ENCODE assay signal across 18 cellular contexts in the genomic region with DNA sequence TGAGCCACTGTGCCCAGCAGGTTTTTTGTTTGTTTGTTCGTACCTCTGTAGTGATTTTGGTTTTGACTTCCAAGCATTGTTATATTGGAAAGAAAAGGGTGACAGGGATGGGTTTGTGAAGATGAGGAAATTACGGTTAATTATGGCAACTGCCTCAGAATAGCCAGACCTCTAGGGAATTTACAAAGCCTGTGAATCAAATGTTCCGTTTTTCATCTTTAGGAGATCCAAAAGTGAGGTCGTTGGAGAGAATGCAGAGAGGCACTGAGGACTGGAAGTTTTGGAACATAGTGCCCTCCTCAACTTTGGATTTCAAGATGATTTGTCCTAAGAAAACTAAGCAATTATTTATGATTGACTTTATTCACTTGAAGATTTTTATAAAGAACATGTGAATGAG. TPM values are rescaled to one million over a fixed set of nuclear protein-coding genes. Genes with fewer than 3 reads are reported as not detected.
DNase-seq lines count a peak whose midpoint lies in the region; ATAC-seq and TF ChIP-seq lines count a peak whose summit lies in the region.
"Had no signal": no experiment of that assay in that cellular context is flagged by ENCODE, and none has a peak within 500 bp of the region (broad histone marks: within the 10 kb centered on the region; RNA-seq: fewer than 3 reads in every experiment).

No MANE protein-coding gene starts in this region.

- H3K4me3 Mint-ChIP-seq in endodermal cell (no peak overlapping the region), nephron progenitor cell (no peak overlapping the region)
- H3K4me3 Mint-ChIP-seq: CD4-positive, alpha-beta memory T cell; GM23338 had no signal

- no peaks in the 10 kb centered on the region for H3F3A ChIP-seq in PC-3 (ENCODE audit: low read length, unreplicated experiment)

- no peaks in the 10 kb centered on the region for H3K9me2 ChIP-seq in PC-3 (replicated peaks; ENCODE audit: low read length)

- no peak overlapping the region for H2AFZ ChIP-seq in PC-3 (ENCODE audit: low read length)
- H2AFZ ChIP-seq: GM23338 had no signal

- POLR2A ChIA-PET in PC-3 (lab: Charles Lee; ENCODE audit: unreplicated experiment): no interaction called here

- H3K9me3 Mint-ChIP-seq in endodermal cell (peaks cover 15% of the 10 kb centered on the region), nephron progenitor cell (peaks cover 36% of the 10 kb centered on the region)
- H3K9me3 Mint-ChIP-seq: CD4-positive, alpha-beta memory T cell had no signal

- H3K27ac ChIP-seq in BLaER1: no peak overlapping the region
- H3K27ac ChIP-seq in BLaER1 treated with 17β-estradiol and CSF1 and Interleukin-3, amounts not matched to agents 10 nM and 100 nM: peak overlapping the region in 4 of 11 experiments; percentile 24 to 51 (median 35); a peak in 5 of 22 replicates
- no peak overlapping the region for H3K27ac ChIP-seq in endodermal cell (ENCODE audit: low read depth, low read length)
- H3K27ac ChIP-seq in PC-3 (ENCODE audit: low read length): no peak overlapping the region
- H3K27ac ChIP-seq: HL-60, SJSA1 had no signal

- no peak overlapping the region for H3K4me3 ChIP-seq in BLaER1
- no peak overlapping the region for H3K4me3 ChIP-seq in BLaER1 treated with 17β-estradiol and CSF1 and Interleukin-3, amounts not matched to agents 10 nM and 100 nM
- H3K4me3 ChIP-seq in endodermal cell (ENCODE audit: low read length): peak overlapping the region; percentile 13
- no peak overlapping the region for H3K4me3 ChIP-seq in PC-3 (ENCODE audit: low read length)
- H3K4me3 ChIP-seq: GM12878, GM23338, HAP-1, SJSA1 had no signal

- H4K20me1 ChIP-seq in BLaER1 (peaks cover 51% of the 10 kb centered on the region), PC-3 (ENCODE audit: low read length) (no peaks in the 10 kb centered on the region)
- peaks cover 0 to 63% (median 0%) of the 10 kb centered on the region in 11 experiments; a peak in 5 of 22 replicates for H4K20me1 ChIP-seq in BLaER1 treated with 17β-estradiol and CSF1 and Interleukin-3, amounts not matched to agents 10 nM and 100 nM

- H3K27ac Mint-ChIP-seq in endodermal cell (no peak overlapping the region), nephron progenitor cell (peak overlapping the region; percentile 35)
- H3K27ac Mint-ChIP-seq: GM23338 had no signal

- DNase-seq in endodermal cell: no peak
- no peak for DNase-seq in nephron progenitor cell
- no peak for DNase-seq in stimulated activated CD4-positive, alpha-beta T cell treated with anti-CD3 and anti-CD28 coated beads, Interleukin-4, amount 100 ng/mL, for 4 hours
- DNase-seq in NCI-H187 treated with DMSO at 0.1 percent for 48 hours (lab: John Stamatoyannopoulos, UW): no peak
- no peak for DNase-seq in PC-3
- DNase-seq: DND-41, KG1, NCI-H1092, NCI-H146, NCI-H2081 had no signal

- H3K4me2 ChIP-seq in BLaER1 (peak overlapping the region; percentile 62), PC-3 (ENCODE audit: low read length) (no peak overlapping the region)
- peak overlapping the region; percentile 14 to 74 (median 65); a peak in 21 of 22 replicates for H3K4me2 ChIP-seq in BLaER1 treated with 17β-estradiol and CSF1 and Interleukin-3, amounts not matched to agents 10 nM and 100 nM
- H3K4me2 ChIP-seq: GM23338 had no signal

- H3K27me3 ChIP-seq in BLaER1: no peaks in the 10 kb centered on the region
- H3K27me3 ChIP-seq in BLaER1 treated with 17β-estradiol and CSF1 and Interleukin-3, amounts not matched to agents 10 nM and 100 nM: no peaks in the 10 kb centered on the region
- H3K27me3 ChIP-seq in endodermal cell (ENCODE audit: control insufficient read depth, insufficient read depth, low read length, poor library complexity, severe bottlenecking): no peaks in the 10 kb centered on the region
- no peaks in the 10 kb centered on the region for H3K27me3 ChIP-seq in PC-3 (ENCODE audit: low read length)
- H3K27me3 ChIP-seq: SJSA1 had no signal

- H3K9ac ChIP-seq in BLaER1 (no peak overlapping the region), endodermal cell (ENCODE audit: extremely low read depth, low read length, poor library complexity, severe bottlenecking) (no peak overlapping the region), PC-3 (ENCODE audit: low read length) (no peak overlapping the region)
- no peak overlapping the region for H3K9ac ChIP-seq in BLaER1 treated with 17β-estradiol and CSF1 and Interleukin-3, amounts not matched to agents 10 nM and 100 nM

- peaks cover 9% of the 10 kb centered on the region for H3K36me3 Mint-ChIP-seq in endodermal cell (ENCODE audit: low read depth)
- H3K36me3 Mint-ChIP-seq in nephron progenitor cell (ENCODE audit: low read depth): peaks cover 74% of the 10 kb centered on the region
- H3K36me3 Mint-ChIP-seq: CD4-positive, alpha-beta memory T cell had no signal

- peaks cover 18% of the 10 kb centered on the region for H3K4me1 Mint-ChIP-seq in endodermal cell
- peaks cover 52% of the 10 kb centered on the region for H3K4me1 Mint-ChIP-seq in nephron progenitor cell
- H3K4me1 Mint-ChIP-seq: GM23338 had no signal

- H3K36me3 ChIP-seq in BLaER1: peaks cover 35% of the 10 kb centered on the region
- H3K36me3 ChIP-seq in BLaER1 treated with 17β-estradiol and CSF1 and Interleukin-3, amounts not matched to agents 10 nM and 100 nM: peaks cover 0 to 60% (median 11%) of the 10 kb centered on the region in 11 experiments; a peak in 16 of 22 replicates
- H3K36me3 ChIP-seq in endodermal cell (ENCODE audit: control insufficient read depth, insufficient read depth, low read length): peaks cover 4% of the 10 kb centered on the region
- no peaks in the 10 kb centered on the region for H3K36me3 ChIP-seq in PC-3 (ENCODE audit: low read depth, low read length)
- H3K36me3 ChIP-seq: HAP-1, SJSA1 had no signal

- peaks cover 46% of the 10 kb centered on the region for H3K4me1 ChIP-seq in BLaER1
- H3K4me1 ChIP-seq in BLaER1 treated with 17β-estradiol and CSF1 and Interleukin-3, amounts not matched to agents 10 nM and 100 nM: peaks cover 31 to 61% (median 48%) of the 10 kb centered on the region in 10 experiments
- H3K4me1 ChIP-seq in endodermal cell (ENCODE audit: control insufficient read depth, insufficient read depth, low read length): peaks cover 11% of the 10 kb centered on the region
- no peaks in the 10 kb centered on the region for H3K4me1 ChIP-seq in PC-3 (ENCODE audit: insufficient read depth, low read length)
- H3K4me1 ChIP-seq: HAP-1 had no signal

- ATAC-seq in PC-3: no peak
- ATAC-seq: GM12878, GM23338 had no signal

- H3K27me3 Mint-ChIP-seq in endodermal cell (ENCODE audit: insufficient read depth) (no peaks in the 10 kb centered on the region), nephron progenitor cell (ENCODE audit: low read depth, poor library complexity) (peaks cover 2% of the 10 kb centered on the region)
- H3K27me3 Mint-ChIP-seq: CD4-positive, alpha-beta memory T cell had no signal

- TF ChIP-seq CTCF in endodermal cell (conservative IDR thresholded peaks at IDR 0.05) (no peak), nephron progenitor cell (IDR thresholded peaks at IDR 0.05) (no peak), PC-3 (conservative IDR thresholded peaks at IDR 0.05; ENCODE audit: low read depth, low read length) (no peak)

- CTCF ChIA-PET in PC-3 (lab: Charles Lee): no interaction called here

- H3K9me3 ChIP-seq in BLaER1 (peaks cover 20% of the 10 kb centered on the region), endodermal cell (ENCODE audit: control insufficient read depth, low read length) (peaks cover 25% of the 10 kb centered on the region), PC-3 (ENCODE audit: low read length) (no peaks in the 10 kb centered on the region)
- H3K9me3 ChIP-seq in BLaER1 treated with 17β-estradiol and CSF1 and Interleukin-3, amounts not matched to agents 10 nM and 100 nM (replicated peaks in 1 of 11): peaks cover 1 to 51% (median 19%) of the 10 kb centered on the region in 11 experiments; a peak in 21 of 22 replicates
- H3K9me3 ChIP-seq: HAP-1, SJSA1 had no signal

- WGBS in endodermal cell (ENCODE audit: insufficient coverage in 1 of 2, insufficient read length in 1 of 2), 2 experiments: 85 to 91% methylated on average over 4 of the region's 4 CpGs

- intact Hi-C loops in PC-3 (cut with micrococcal nuclease): no loop called here

- BruUV-seq in PC-3 (replicated peaks; lab: Mats Ljungman, UMichigan): no TSS peak

- H3K79me2 ChIP-seq in PC-3 (ENCODE audit: low read length): no peaks in the 10 kb centered on the region

RNA-seq across cellular contexts. Expression of a gene that starts 54.5 kb away (rescaled TPM):
- total RNA-seq in endodermal cell: 10 to 100 TPM; 61.1 to 71.3 TPM
- 234 TPM for polyA plus RNA-seq in endodermal cell (2013, experiment 1 of 2)
- polyA plus RNA-seq in endodermal cell (2013, experiment 2 of 2): 188 TPM
- total RNA-seq in PC-3 (2014; rRNA removed): 26.5 and 31.7 TPM in 2 replicates
